ENCODE assay signal across 21 cellular contexts in the genomic region with DNA sequence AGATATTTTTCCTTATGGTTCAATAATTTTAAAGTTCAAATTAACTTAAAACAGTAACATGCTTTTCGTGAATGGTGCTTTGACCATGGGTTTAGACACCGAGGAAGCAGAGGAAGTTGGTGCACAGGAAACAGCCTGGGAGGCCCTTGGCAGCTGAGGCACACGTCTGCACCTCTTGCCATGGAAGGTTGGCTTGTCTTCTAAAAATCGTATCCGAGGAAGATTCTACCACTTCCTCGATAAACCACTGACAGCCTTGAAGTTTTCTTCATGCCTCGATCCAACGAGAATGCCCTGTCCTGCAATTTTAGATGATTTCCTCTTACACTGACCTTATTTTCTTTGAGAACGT. TPM values are rescaled to one million over a fixed set of nuclear protein-coding genes. Genes with fewer than 3 reads are reported as not detected.
DNase-seq lines count a peak whose midpoint lies in the region; ATAC-seq and TF ChIP-seq lines count a peak whose summit lies in the region.
"Had no signal": no experiment of that assay in that cellular context is flagged by ENCODE, and none has a peak within 500 bp of the region (broad histone marks: within the 10 kb centered on the region; RNA-seq: fewer than 3 reads in every experiment).

No MANE protein-coding gene starts in this region.

- no peak overlapping the region for H3K4me3 Mint-ChIP-seq in natural killer cell treated with Interleukin-12 subunit alpha and Interleukin-12 subunit beta and Interleukin-15 and Interleukin-18, amount 100 ng/mL, for 72 hours
- H3K4me3 Mint-ChIP-seq in natural killer cell (no peak overlapping the region), endothelial cell (ENCODE audit: unreplicated experiment) (no peak overlapping the region)
- H3K4me3 Mint-ChIP-seq: activated CD8-positive, alpha-beta memory T cell treated with anti-CD3 and anti-CD28 coated beads, Interleukin-2, amount 10 ng/mL, durations not matched to agents 7 days and 5 days had no signal

- H3K36me3 ChIP-seq in Karpas-422 (ENCODE audit: insufficient read depth, low read length) (no peaks in the 10 kb centered on the region), upper lobe of right lung (peaks cover 15% of the 10 kb centered on the region)
- H3K36me3 ChIP-seq: ascending aorta had no signal

- ATAC-seq in natural killer cell treated with Interleukin-12 subunit alpha and Interleukin-12 subunit beta and Interleukin-15 and Interleukin-18, amount 100 ng/mL, for 72 hours, result no peak
- ATAC-seq in natural killer cell (no peak), upper lobe of right lung (no peak), HG03354 (IDR thresholded peaks at IDR 0.05; ENCODE audit: poor library complexity, severe bottlenecking, unreplicated experiment) (no peak)
- ATAC-seq: activated CD4-positive, CD25-positive, alpha-beta regulatory T cell treated with anti-CD3 and anti-CD28 coated beads, Interleukin-2, amount 50 U/mL, for 24 hours; activated CD8-positive, alpha-beta memory T cell treated with anti-CD3 and anti-CD28 coated beads, Interleukin-2, amount 10 ng/mL, durations not matched to agents 7 days and 5 days; left lung; mucosa of descending colon had no signal

- H3K9me3 ChIP-seq in Karpas-422 (ENCODE audit: low read length) (no peaks in the 10 kb centered on the region), upper lobe of right lung (no peaks in the 10 kb centered on the region)
- H3K9me3 ChIP-seq: ascending aorta, left lung, mucosa of descending colon had no signal

- intact Hi-C loops in natural killer cell (cut with micrococcal nuclease) (no loop called here), upper lobe of right lung (cut with DNase I) (no loop called here)

- H3K27me3 Mint-ChIP-seq in natural killer cell treated with Interleukin-12 subunit alpha and Interleukin-12 subunit beta and Interleukin-15 and Interleukin-18, amount 100 ng/mL, for 72 hours, result peaks cover 37 to 58% of the 10 kb centered on the region in 2 donors
- H3K27me3 Mint-ChIP-seq in natural killer cell (ENCODE audit: low read depth in 2 of 2) (peaks cover 60 to 67% of the 10 kb centered on the region in 2 donors), endothelial cell (ENCODE audit: unreplicated experiment) (peaks cover 5% of the 10 kb centered on the region)

- H3K79me2 ChIP-seq in Karpas-422 (ENCODE audit: low read length), result no peaks in the 10 kb centered on the region

- peaks cover 13 to 21% of the 10 kb centered on the region in 2 donors for H3K4me1 Mint-ChIP-seq in natural killer cell treated with Interleukin-12 subunit alpha and Interleukin-12 subunit beta and Interleukin-15 and Interleukin-18, amount 100 ng/mL, for 72 hours (ENCODE audit: low read depth in 2 of 2)
- peaks cover 16 to 41% of the 10 kb centered on the region in 2 donors for H3K4me1 Mint-ChIP-seq in natural killer cell
- peaks cover 40% of the 10 kb centered on the region for H3K4me1 Mint-ChIP-seq in endothelial cell (ENCODE audit: unreplicated experiment)

- H3K9me3 Mint-ChIP-seq in natural killer cell treated with Interleukin-12 subunit alpha and Interleukin-12 subunit beta and Interleukin-15 and Interleukin-18, amount 100 ng/mL, for 72 hours, result no peaks in the 10 kb centered on the region
- H3K9me3 Mint-ChIP-seq in natural killer cell (no peaks in the 10 kb centered on the region), endothelial cell (ENCODE audit: unreplicated experiment) (no peaks in the 10 kb centered on the region)
- H3K9me3 Mint-ChIP-seq: activated T-helper 2 cell treated with anti-CD3 and anti-CD28 coated beads, Interferon-gamma antibody, Interleukin-2, Interleukin-4, amounts not matched to agents 10 μg/mL and 5 μg/mL and 100 μg/mL, durations not matched to agents 14 hours and 24 hours and 36 hours had no signal

- H3K27ac ChIP-seq in Karpas-422 (ENCODE audit: low read length), result no peak overlapping the region
- H3K27ac ChIP-seq in upper lobe of right lung, result peak overlapping the region; percentile 8
- H3K27ac ChIP-seq: ascending aorta, KMS-11 had no signal

- H3K27me3 ChIP-seq in Karpas-422 (ENCODE audit: low read length) (no peaks in the 10 kb centered on the region), upper lobe of right lung (no peaks in the 10 kb centered on the region)
- H3K27me3 ChIP-seq: ascending aorta had no signal

- DNase-seq in natural killer cell treated with Interleukin-12 subunit alpha and Interleukin-12 subunit beta and Interleukin-15 and Interleukin-18, amount 100 ng/mL, for 72 hours (ENCODE audit: low spot score), result peak; percentile 46
- DNase-seq in natural killer cell, result no peak
- DNase-seq in Karpas-422, result no peak
- DNase-seq in UCSD-AML1 (lab: John Stamatoyannopoulos, UW; ENCODE audit: unreplicated experiment), result peak; percentile 25
- DNase-seq in upper lobe of right lung, result no peak
- no peak for DNase-seq in endothelial cell (ENCODE audit: low spot score)
- DNase-seq in SKM-1 (lab: John Stamatoyannopoulos, UW; ENCODE audit: unreplicated experiment), result no peak
- DNase-seq: activated CD8-positive, alpha-beta memory T cell treated with anti-CD3 and anti-CD28 coated beads, Interleukin-2, amount 10 ng/mL, durations not matched to agents 7 days and 5 days; EL; glutamatergic neuron; mucosa of descending colon; NCI-H1417 treated with DMSO at 0.1 percent for 48 hours; NCI-H2171; NCI-H69; nucleus accumbens had no signal

- H3K4me2 ChIP-seq in Karpas-422 (ENCODE audit: low read depth, low read length, poor library complexity, severe bottlenecking), result no peak overlapping the region
- H3K4me2 ChIP-seq: KMS-11 had no signal

- no peaks in the 10 kb centered on the region for H3K36me3 Mint-ChIP-seq in natural killer cell treated with Interleukin-12 subunit alpha and Interleukin-12 subunit beta and Interleukin-15 and Interleukin-18, amount 100 ng/mL, for 72 hours
- H3K36me3 Mint-ChIP-seq in natural killer cell (no peaks in the 10 kb centered on the region), endothelial cell (ENCODE audit: low read depth, unreplicated experiment) (peaks cover 16% of the 10 kb centered on the region)
- H3K36me3 Mint-ChIP-seq: activated CD8-positive, alpha-beta memory T cell treated with anti-CD3 and anti-CD28 coated beads, Interleukin-2, amount 10 ng/mL, durations not matched to agents 7 days and 5 days had no signal

- TF ChIP-seq CTCF in natural killer cell (IDR thresholded peaks at IDR 0.05), result no peak
- TF ChIP-seq CTCF in upper lobe of right lung (IDR thresholded peaks at IDR 0.05), result no peak
- TF ChIP-seq CTCF in endothelial cell (IDR thresholded peaks at IDR 0.05; ENCODE audit: unreplicated experiment), result no peak

- no peaks in the 10 kb centered on the region for H3K9me2 ChIP-seq in Karpas-422 (replicated peaks; ENCODE audit: insufficient read depth, low read length)

- H3K4me3 ChIP-seq in Karpas-422 (ENCODE audit: low read length) (no peak overlapping the region), upper lobe of right lung (no peak overlapping the region)
- H3K4me3 ChIP-seq: ascending aorta, left lung, mucosa of descending colon had no signal

- no peak overlapping the region for H3K9ac ChIP-seq in Karpas-422 (ENCODE audit: low read length)
- H3K9ac ChIP-seq: KMS-11 had no signal

- H4K20me1 ChIP-seq in Karpas-422 (ENCODE audit: insufficient read depth, low read depth, low read length), result no peaks in the 10 kb centered on the region

- H2AFZ ChIP-seq in Karpas-422 (ENCODE audit: low read length), result peak overlapping the region; percentile 25; the same call in 1 of the 2 replicates

- peaks cover 20% of the 10 kb centered on the region for H3K4me1 ChIP-seq in Karpas-422 (ENCODE audit: low read length)
- peaks cover 37% of the 10 kb centered on the region for H3K4me1 ChIP-seq in upper lobe of right lung
- H3K4me1 ChIP-seq: ascending aorta had no signal

- H3K27ac Mint-ChIP-seq in natural killer cell treated with Interleukin-12 subunit alpha and Interleukin-12 subunit beta and Interleukin-15 and Interleukin-18, amount 100 ng/mL, for 72 hours, result no peak overlapping the region
- H3K27ac Mint-ChIP-seq in natural killer cell (no peak overlapping the region), endothelial cell (ENCODE audit: unreplicated experiment) (no peak overlapping the region)
- H3K27ac Mint-ChIP-seq: activated CD8-positive, alpha-beta memory T cell treated with anti-CD3 and anti-CD28 coated beads, Interleukin-2, amount 10 ng/mL, durations not matched to agents 7 days and 5 days; activated T-helper 2 cell treated with anti-CD3 and anti-CD28 coated beads, Interferon-gamma antibody, Interleukin-2, Interleukin-4, amounts not matched to agents 10 μg/mL and 5 μg/mL and 100 μg/mL, durations not matched to agents 14 hours and 24 hours and 36 hours had no signal

RNA-seq across cellular contexts. Expression of a gene that starts 12.2 kb away (rescaled TPM):
- under 1 TPM; 0.12 to 0.61 TPM for total RNA-seq in natural killer cell treated with Interleukin-12 subunit alpha and Interleukin-12 subunit beta and Interleukin-15 and Interleukin-18, amount 100 ng/mL, for 72 hours
- total RNA-seq in natural killer cell (10 to 100 TPM in 1 of 3 donors, 1 to 10 TPM in 2; 4.3 to 16.9 (median 6.0) TPM), upper lobe of right lung (14.6 TPM), endothelial cell (ENCODE audit: unreplicated experiment) (59.5 TPM)
- 0.18 and 0.26 TPM in 2 replicates for total RNA-seq in Karpas-422 (2014; rRNA removed; shearing (Covaris generic); ENCODE audit: low replicate concordance)
- total RNA-seq: activated T-helper 2 cell treated with anti-CD3 and anti-CD28 coated beads, Interferon-gamma antibody, Interleukin-2, Interleukin-4, amounts not matched to agents 10 μg/mL and 5 μg/mL and 100 μg/mL, durations not matched to agents 14 hours and 24 hours and 36 hours had no signal

RNA-seq across cellular contexts. Expression of a gene that starts 27.8 kb away (rescaled TPM):
- total RNA-seq in natural killer cell treated with Interleukin-12 subunit alpha and Interleukin-12 subunit beta and Interleukin-15 and Interleukin-18, amount 100 ng/mL, for 72 hours, result 10 to 100 TPM; 19.9 to 28.0 TPM
- total RNA-seq in natural killer cell (10 to 100 TPM; 37.8 to 55.6 (median 39.9) TPM), upper lobe of right lung (26.1 TPM), endothelial cell (ENCODE audit: unreplicated experiment) (48.3 TPM)
- total RNA-seq in Karpas-422 (2014; rRNA removed; shearing (Covaris generic); ENCODE audit: low replicate concordance), result 22.4 and 32.1 TPM in 2 replicates

Comparison
In these comparisons a context has a peak if more than half of its experiments do, and no peak if none do; other contexts are left out.
1. DNase-seq: peak in natural killer cell treated with Interleukin-12 subunit alpha and Interleukin-12 subunit beta and Interleukin-15 and Interleukin-18, amount 100 ng/mL, for 72 hours (single experiment) and UCSD-AML1 (single experiment); none in natural killer cell (single experiment), Karpas-422 (single experiment), upper lobe of right lung (single experiment), endothelial cell (single experiment) and SKM-1 (single experiment).